In genomic region chr6:110509617-110510231, GRCh38 we compare ENCODE assay signal across 12 cellular contexts. TPM values are rescaled to one million over a fixed set of nuclear protein-coding genes. Genes with fewer than 3 reads are reported as not detected.
DNase-seq lines count a peak whose midpoint lies in the region; ATAC-seq and TF ChIP-seq lines count a peak whose summit lies in the region.
"Had no signal": no experiment of that assay in that cellular context is flagged by ENCODE, and none has a peak within 500 bp of the region (broad histone marks: within the 10 kb centered on the region; RNA-seq: fewer than 3 reads in every experiment).

No MANE protein-coding gene starts in this region.

- ATAC-seq in GM19328 (IDR thresholded peaks at IDR 0.05; ENCODE audit: unreplicated experiment) (no peak), HG03521 (IDR thresholded peaks at IDR 0.05; ENCODE audit: unreplicated experiment) (no peak), HG03045 (IDR thresholded peaks at IDR 0.05; ENCODE audit: unreplicated experiment) (no peak)

- no peak overlapping the region for H3K18ac ChIP-seq in trophoblast cell (ENCODE audit: low read length)

- no peak overlapping the region for H4K12ac ChIP-seq in trophoblast cell (ENCODE audit: low read depth, low read length)

- H3K79me1 ChIP-seq in trophoblast cell (ENCODE audit: low read length): peaks cover 24% of the 10 kb centered on the region

- CTCF ChIA-PET in HEK293 (lab: Yijun Ruan, JAX) (no interaction called here), RWPE1 (lab: Yijun Ruan, JAX) (no interaction called here)

- H3K4me2 ChIP-seq in trophoblast cell (ENCODE audit: low read length): peak overlapping the region; percentile 19

- H3K36me3 ChIP-seq in HEK293 (ENCODE audit: control insufficient read depth in 2 of 2, insufficient read depth in 1 of 2, low read length in 2 of 2) (no peaks in the 10 kb centered on the region), trophoblast cell (ENCODE audit: control insufficient read depth in 1 of 2, insufficient read depth in 2 of 2, low read length in 2 of 2) (no peaks in the 10 kb centered on the region), H7 (replicated peaks; ENCODE audit: control insufficient read depth, insufficient read depth, low read length) (no peaks in the 10 kb centered on the region)
- H3K36me3 ChIP-seq: heart right ventricle, WERI-Rb-1 had no signal

- no peak overlapping the region for H3K9ac ChIP-seq in trophoblast cell (ENCODE audit: low read length)

- no peak overlapping the region for H3K23ac ChIP-seq in trophoblast cell (ENCODE audit: low read length)

- WGBS in trophoblast cell (ENCODE audit: extremely low coverage, insufficient coverage, insufficient read length): no CpG with 5 or more reads among the region's 1 CpG

- peak overlapping the region; percentile 89 for H2BK120ac ChIP-seq in trophoblast cell (ENCODE audit: insufficient read depth, low read length, poor library complexity)

- H3K27me3 ChIP-seq in trophoblast cell (ENCODE audit: insufficient read depth, low read length) (no peaks in the 10 kb centered on the region), H7 (ENCODE audit: control insufficient read depth, insufficient read depth, low read length) (no peaks in the 10 kb centered on the region)

- H3K4me1 ChIP-seq in HEK293 (ENCODE audit: control insufficient read depth, insufficient read depth, low read length) (peaks cover 6% of the 10 kb centered on the region), trophoblast cell (ENCODE audit: control insufficient read depth in 1 of 2, insufficient read depth in 2 of 2, low read length in 2 of 2) (peaks cover 14 to 18% of the 10 kb centered on the region in 2 experiments)

- peak overlapping the region; percentile 59 for H2BK5ac ChIP-seq in trophoblast cell (ENCODE audit: low read depth, low read length, poor library complexity)

- H4K91ac ChIP-seq in trophoblast cell (ENCODE audit: low read depth, low read length): no peak overlapping the region

- H2AK5ac ChIP-seq in trophoblast cell (ENCODE audit: low read length): no peak overlapping the region

- peaks cover 5% of the 10 kb centered on the region for H3K79me2 ChIP-seq in trophoblast cell (ENCODE audit: control insufficient read depth, insufficient read depth, low read length, poor library complexity)

- peak; percentile 59 for DNase-seq in RWPE1 (ENCODE audit: low spot score)
- DNase-seq in epithelial cell of prostate (ENCODE audit: low read depth, low spot score): no peak
- peak; percentile 64 to 82 for DNase-seq in trophoblast cell
- no peak for DNase-seq in H7
- DNase-seq: heart right ventricle, NCI-H2227 treated with DMSO at 0.1 percent for 48 hours, retina, WERI-Rb-1 had no signal

- H3K4me3 ChIP-seq in HEK293 (ENCODE audit: low read depth, low read length): no peak overlapping the region
- H3K4me3 ChIP-seq in trophoblast cell (ENCODE audit: low read depth, low read length): no peak overlapping the region
- H3K4me3 ChIP-seq in H7 (ENCODE audit: insufficient read depth, low read depth, low read length): no peak overlapping the region
- H3K4me3 ChIP-seq: heart right ventricle had no signal

- no peak overlapping the region for H3K4ac ChIP-seq in trophoblast cell (ENCODE audit: low read depth, low read length)

- POLR2A ChIA-PET in HEK293 (lab: Yijun Ruan, JAX): no interaction called here
- POLR2A ChIA-PET in RWPE1 (lab: Yijun Ruan, JAX; ENCODE audit: low non-redundant PET): no interaction called here

- H3K14ac ChIP-seq in trophoblast cell (ENCODE audit: low read length): no peak overlapping the region

- no peak overlapping the region for H2AFZ ChIP-seq in trophoblast cell (ENCODE audit: insufficient read depth, low read length, poor library complexity)

- no peak overlapping the region for H2BK12ac ChIP-seq in trophoblast cell (ENCODE audit: low read length)

- no peak for TF ChIP-seq CTCF in HEK293 (tag by site-specific recombination; IDR thresholded peaks at IDR 0.05)
- TF ChIP-seq CTCF in RWPE1 (conservative IDR thresholded peaks at IDR 0.05; ENCODE audit: low read depth): no peak

- no peak overlapping the region for H3K27ac ChIP-seq in HEK293 (ENCODE audit: extremely low read depth, low read depth, low read length)
- no peak overlapping the region for H3K27ac ChIP-seq in RWPE1
- peak overlapping the region; percentile 52 for H3K27ac ChIP-seq in epithelial cell of prostate
- peak overlapping the region; percentile 91 for H3K27ac ChIP-seq in trophoblast cell (ENCODE audit: low read depth, low read length)
- H3K27ac ChIP-seq: heart right ventricle, WERI-Rb-1 had no signal

- no peak overlapping the region for H4K8ac ChIP-seq in trophoblast cell (ENCODE audit: low read depth, low read length)

- no peaks in the 10 kb centered on the region for H3K9me3 ChIP-seq in HEK293 (ENCODE audit: control insufficient read depth, insufficient read depth, low read depth, low read length)
- peaks cover 7% of the 10 kb centered on the region for H3K9me3 ChIP-seq in trophoblast cell (ENCODE audit: insufficient read depth, low read depth, low read length)
- H3K9me3 ChIP-seq: heart right ventricle had no signal

TF ChIP-seq in HEK293, 187 proteins besides CTCF, POLR2A, EP300 and RAD21 (continues in another document):
- no peak for TF ChIP-seq ZNF146 (tag by site-specific recombination; IDR thresholded peaks at IDR 0.05)
- TF ChIP-seq, protein P1, sequence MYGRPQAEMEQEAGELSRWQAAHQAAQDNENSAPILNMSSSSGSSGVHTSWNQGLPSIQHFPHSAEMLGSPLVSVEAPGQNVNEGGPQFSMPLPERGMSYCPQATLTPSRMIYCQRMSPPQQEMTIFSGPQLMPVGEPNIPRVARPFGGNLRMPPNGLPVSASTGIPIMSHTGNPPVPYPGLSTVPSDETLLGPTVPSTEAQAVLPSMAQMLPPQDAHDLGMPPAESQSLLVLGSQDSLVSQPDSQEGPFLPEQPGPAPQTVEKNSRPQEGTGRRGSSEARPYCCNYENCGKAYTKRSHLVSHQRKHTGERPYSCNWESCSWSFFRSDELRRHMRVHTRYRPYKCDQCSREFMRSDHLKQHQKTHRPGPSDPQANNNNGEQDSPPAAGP (tag by site-specific recombination; IDR thresholded peaks at IDR 0.05): no peak
- no peak for TF ChIP-seq ZNF324 (tag by site-specific recombination; IDR thresholded peaks at IDR 0.05)
- TF ChIP-seq SP7 (tag by site-specific recombination; IDR thresholded peaks at IDR 0.05): 0 out of 2 replicates have a peak, but pooled peaks have one; percentile 16
- no peak for TF ChIP-seq ZBTB21 (tag by site-specific recombination; IDR thresholded peaks at IDR 0.05)
- TF ChIP-seq ZNF48 (tag by site-specific recombination; IDR thresholded peaks at IDR 0.05): no peak
- TF ChIP-seq ZNF624 (tag by site-specific recombination; IDR thresholded peaks at IDR 0.05): no peak
- TF ChIP-seq ZNF19 (tag by site-specific recombination; IDR thresholded peaks at IDR 0.05; ENCODE audit: low read depth): no peak
- TF ChIP-seq ZNF184 (tag by site-specific recombination; IDR thresholded peaks at IDR 0.05): peak; percentile 50; the same call in 1 of the 2 replicates
- no peak for TF ChIP-seq INSM2 (tag by site-specific recombination; IDR thresholded peaks at IDR 0.05)
- no peak for TF ChIP-seq ZNF677 (tag by site-specific recombination; IDR thresholded peaks at IDR 0.05)
- 0 out of 2 replicates have a peak, but pooled peaks have one; percentile 36 for TF ChIP-seq ZNF366 (tag by site-specific recombination; conservative IDR thresholded peaks at IDR 0.05)
- TF ChIP-seq, protein P2, sequence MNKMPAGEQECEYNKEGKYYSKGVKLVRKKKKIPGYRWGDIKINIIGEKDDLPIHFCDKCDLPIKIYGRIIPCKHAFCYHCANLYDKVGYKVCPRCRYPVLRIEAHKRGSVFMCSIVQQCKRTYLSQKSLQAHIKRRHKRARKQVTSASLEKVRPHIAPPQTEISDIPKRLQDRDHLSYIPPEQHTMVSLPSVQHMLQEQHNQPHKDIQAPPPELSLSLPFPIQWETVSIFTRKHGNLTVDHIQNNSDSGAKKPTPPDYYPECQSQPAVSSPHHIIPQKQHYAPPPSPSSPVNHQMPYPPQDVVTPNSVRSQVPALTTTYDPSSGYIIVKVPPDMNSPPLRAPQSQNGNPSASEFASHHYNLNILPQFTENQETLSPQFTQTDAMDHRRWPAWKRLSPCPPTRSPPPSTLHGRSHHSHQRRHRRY (tag by site-specific recombination; IDR thresholded peaks at IDR 0.05): no peak
- TF ChIP-seq ZNF416 (tag by site-specific recombination; IDR thresholded peaks at IDR 0.05): no peak
- TF ChIP-seq ZBTB8A (tag by site-specific recombination; IDR thresholded peaks at IDR 0.05): no peak
- no peak for TF ChIP-seq WT1 (tag by site-specific recombination; IDR thresholded peaks at IDR 0.05)
- TF ChIP-seq KLF8 (tag by site-specific recombination; IDR thresholded peaks at IDR 0.05): 0 out of 2 replicates have a peak, but pooled peaks have one; percentile 25
- peak; percentile 25; the same call in 1 of the 2 replicates for TF ChIP-seq ZNF600 (tag by site-specific recombination; IDR thresholded peaks at IDR 0.05)
- TF ChIP-seq, protein P3, sequence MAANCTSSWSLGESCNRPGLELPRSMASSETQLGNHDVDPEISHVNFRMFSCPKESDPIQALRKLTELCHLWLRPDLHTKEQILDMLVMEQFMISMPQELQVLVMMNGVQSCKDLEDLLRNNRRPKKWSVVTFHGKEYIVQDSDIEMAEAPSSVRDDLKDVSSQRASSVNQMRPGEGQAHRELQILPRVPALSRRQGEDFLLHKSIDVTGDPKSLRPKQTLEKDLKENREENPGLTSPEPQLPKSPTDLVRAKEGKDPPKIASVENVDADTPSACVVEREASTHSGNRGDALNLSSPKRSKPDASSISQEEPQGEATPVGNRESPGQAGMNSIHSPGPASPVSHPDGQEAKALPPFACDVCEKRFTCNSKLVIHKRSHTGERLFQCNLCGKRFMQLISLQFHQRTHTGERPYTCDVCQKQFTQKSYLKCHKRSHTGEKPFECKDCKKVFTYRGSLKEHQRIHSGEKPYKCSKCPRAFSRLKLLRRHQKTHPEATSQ (tag by site-specific recombination; IDR thresholded peaks at IDR 0.05): no peak
- no peak for TF ChIP-seq ZNF114 (tag by site-specific recombination; IDR thresholded peaks at IDR 0.05)

RNA-seq across cellular contexts. Expression of gene SLC22A16, which starts 33.3 kb away (rescaled TPM):
- polyA plus RNA-seq in trophoblast cell (2013): 0.22 and 0.36 TPM in 2 replicates
- total RNA-seq in H7 (2014; rRNA removed; shearing (Covaris generic)): not detected in 2 replicates

Comparison
In these comparisons a context has a peak if more than half of its experiments do, and no peak if none do; other contexts are left out.
1. H3K27ac ChIP-seq: peak in epithelial cell of prostate (single experiment) and trophoblast cell (single experiment); none in HEK293 (single experiment) and RWPE1 (single experiment).
2. DNase-seq: peak in RWPE1 (single experiment) and trophoblast cell (2 of 2); none in epithelial cell of prostate (single experiment) and H7 (single experiment).